In genomic region chr7:7761340-7761973, GRCh38 we compare ENCODE assay signal across 8 cellular contexts. TPM values are rescaled to one million over a fixed set of nuclear protein-coding genes. Genes with fewer than 3 reads are reported as not detected.
A peak's percentile ranks its signal among the peaks of the same experiment; 100 is the strongest.
DNase-seq lines count a peak whose midpoint lies in the region; ATAC-seq and TF ChIP-seq lines count a peak whose summit lies in the region.

No MANE protein-coding gene starts in this region.

- H3K27me3 ChIP-seq in neutrophil, result no peaks in the 10 kb centered on the region

- no peak overlapping the region for H3K4me3 ChIP-seq in Jurkat, Clone E6-1 (ENCODE audit: low read length)
- H3K4me3 ChIP-seq in neutrophil (ENCODE audit: low read depth in 1 of 2, low read length in 1 of 2), result peak overlapping the region; percentile 12 to 64

- no peak for ATAC-seq in GM19328 (IDR thresholded peaks at IDR 0.05; ENCODE audit: unreplicated experiment)

- no peaks in the 10 kb centered on the region for H3K9me3 ChIP-seq in neutrophil

- no peaks in the 10 kb centered on the region for H3K36me3 ChIP-seq in neutrophil

- DNase-seq in NCI-H748 (lab: John Stamatoyannopoulos, UW; ENCODE audit: unreplicated experiment), result peak; percentile 27
- no peak for DNase-seq in NCI-H748 treated with DMSO at 0.1 percent for 48 hours (lab: John Stamatoyannopoulos, UW)
- DNase-seq in Jurkat, Clone E6-1 (ENCODE audit: low read depth, low spot score), result peak; percentile 55
- peak; percentile 33 for DNase-seq in SHP77 treated with DMSO at 0.1 percent for 48 hours (lab: John Stamatoyannopoulos, UW)
- DNase-seq in epithelial cell of prostate (ENCODE audit: low read depth, low spot score), result no peak
- DNase-seq in activated naive CD4-positive, alpha-beta T cell treated with Interleukin-2 at 50 U/mL for 16 hours, result no peak

- H3K4me1 ChIP-seq in neutrophil (ENCODE audit: control insufficient read depth in 1 of 2, insufficient read depth in 1 of 2, low read depth in 1 of 2, low read length in 1 of 2), result peaks cover 0 to 7% of the 10 kb centered on the region in 2 experiments

- TF ChIP-seq CTCF in neutrophil (IDR thresholded peaks at IDR 0.05), result no peak

- peak overlapping the region; percentile 67 for H3K27ac ChIP-seq in epithelial cell of prostate
- peak overlapping the region; percentile 59 for H3K27ac ChIP-seq in neutrophil

RNA-seq across cellular contexts. Expression of gene RPA3, which starts 43.0 kb away (rescaled TPM):
- polyA plus RNA-seq in Jurkat, Clone E6-1 (2012; ENCODE audit: insufficient read depth, insufficient read length), result 278 TPM

Comparison
In these comparisons a context has a peak if more than half of its experiments do, and no peak if none do; other contexts are left out.
1. DNase-seq: peak in NCI-H748 (single experiment), Jurkat, Clone E6-1 (single experiment) and SHP77 treated with DMSO at 0.1 percent for 48 hours (single experiment); none in NCI-H748 treated with DMSO at 0.1 percent for 48 hours (single experiment), epithelial cell of prostate (single experiment) and activated naive CD4-positive, alpha-beta T cell treated with Interleukin-2 at 50 U/mL for 16 hours (single experiment).